ENCODE assay signal across 1 cellular context in the genomic region with DNA sequence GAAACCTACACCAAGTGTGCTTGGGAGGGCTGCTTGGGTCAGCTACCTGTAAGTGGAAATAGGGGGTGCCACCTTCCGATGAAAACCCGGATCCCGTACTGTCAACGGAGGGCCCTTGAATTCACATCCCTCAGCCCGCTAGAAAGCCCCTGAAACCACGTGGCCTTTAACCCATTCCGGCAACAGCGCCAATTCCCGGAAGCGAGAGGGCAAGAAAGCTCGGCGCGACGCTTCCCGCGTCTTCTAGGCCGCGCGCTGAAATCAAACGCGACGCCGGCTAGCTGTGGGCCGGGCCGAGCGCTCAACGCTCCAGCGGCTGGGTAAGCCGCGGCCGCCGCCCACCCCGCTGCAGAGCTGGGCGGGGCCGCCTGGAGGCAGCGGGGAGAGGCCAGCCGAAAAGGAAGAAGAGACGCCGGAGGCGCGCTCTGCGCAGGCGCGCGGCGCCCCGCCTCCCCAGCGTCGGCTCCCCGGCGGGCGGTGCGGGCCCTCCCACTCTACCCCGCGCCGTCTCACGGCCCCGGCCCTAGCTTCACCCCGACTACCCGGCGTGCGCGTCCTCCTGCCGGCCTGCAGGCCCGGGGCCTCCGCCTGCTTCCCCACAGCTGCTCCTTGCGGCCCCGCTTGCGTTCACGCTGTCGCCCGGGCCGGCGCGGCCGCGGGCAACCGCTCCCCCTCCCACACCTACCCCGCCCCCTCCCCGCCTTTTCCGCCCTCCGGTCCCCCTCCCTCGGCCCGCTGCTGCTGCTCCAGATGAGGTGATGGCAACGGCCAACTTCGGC.
TF ChIP-seq lines count a peak whose summit lies in the region.

A gene (plus strand): TSS at position 492 of the 779 bp plus-strand sequence. CDS start 267 bp downstream, at position 759.

TF ChIP-seq in K562, 482 proteins besides CTCF, POLR2A, EP300 and RAD21 (continued from another document and continues in another):
- TF ChIP-seq POU5F1 (IDR thresholded peaks at IDR 0.05; ENCODE audit: borderline replicate concordance, low read depth, low read length, partially characterized antibody) (peak; percentile 11), NFXL1 (CRISPR knock-in tag; IDR thresholded peaks at IDR 0.05) (0 out of 2 replicates have a peak, but pooled peaks have one; percentile 53), MTA1 (IDR thresholded peaks at IDR 0.05; ENCODE audit: borderline replicate concordance) (peak; percentile 95), ZNF695 (CRISPR knock-in tag; IDR thresholded peaks at IDR 0.05) (peak; percentile 71; the same call in 1 of the 2 replicates), CBFA2T3 (IDR thresholded peaks at IDR 0.05) (no peak), ZFPM2 (CRISPR knock-in tag; IDR thresholded peaks at IDR 0.05) (no peak), KLF16 (IDR thresholded peaks at IDR 0.05) (no peak), SIRT6 (IDR thresholded peaks at IDR 0.05; ENCODE audit: low read depth, low read length) (no peak), ZNF561 (CRISPR knock-in tag; conservative IDR thresholded peaks at IDR 0.05) (no peak), ZNF282 (CRISPR knock-in tag; IDR thresholded peaks at IDR 0.05) (peak; percentile 95; the same call in 1 of the 2 replicates), TEAD4 (IDR thresholded peaks at IDR 0.05; ENCODE audit: low read length) (peak; percentile 52), TEAD4 (CRISPR knock-in tag; IDR thresholded peaks at IDR 0.05; ENCODE audit: borderline replicate concordance) (no peak), NR1H2 (CRISPR knock-in tag; IDR thresholded peaks at IDR 0.05) (no peak), PCBP1 (IDR thresholded peaks at IDR 0.05; ENCODE audit: low read depth, low read length, poor library complexity, severe bottlenecking) (peak; percentile 80), CBX1 (IDR thresholded peaks at IDR 0.05; ENCODE audit: low read depth) (peak; percentile 89), RAD51 (IDR thresholded peaks at IDR 0.05; ENCODE audit: borderline replicate concordance, low read depth) (peak; percentile 82; the same call in 1 of the 2 replicates), NRF1 (conservative IDR thresholded peaks at IDR 0.05 in 1 of 2, IDR thresholded peaks at IDR 0.05 in 1 of 2) (peak; percentile 98), ZBTB17 (CRISPR knock-in tag; IDR thresholded peaks at IDR 0.05) (peak; percentile 80; the same call in 1 of the 2 replicates), TCF7L2 (IDR thresholded peaks at IDR 0.05; ENCODE audit: low read depth, low read length) (no peak), STAG1 (CRISPR knock-in tag; IDR thresholded peaks at IDR 0.05; ENCODE audit: borderline replicate concordance) (no peak), HNRNPL (IDR thresholded peaks at IDR 0.05; ENCODE audit: low read depth, low read length) (0 out of 2 replicates have a peak, but pooled peaks have one; percentile 33), ZNF311 (CRISPR knock-in tag; IDR thresholded peaks at IDR 0.05) (peak; percentile 70; the same call in 1 of the 2 replicates), POLR2H (tag; IDR thresholded peaks at IDR 0.05; ENCODE audit: low read depth) (peak; percentile 87), MAFF (IDR thresholded peaks at IDR 0.05; ENCODE audit: low read length) (no peak), ETS2 (tag; IDR thresholded peaks at IDR 0.05; ENCODE audit: borderline replicate concordance, poor library complexity, severe bottlenecking) (no peak), CHCHD3 (CRISPR knock-in tag; IDR thresholded peaks at IDR 0.05) (no peak), TAF9B (IDR thresholded peaks at IDR 0.05; ENCODE audit: partially characterized antibody) (peak; percentile 6), NBN (IDR thresholded peaks at IDR 0.05; ENCODE audit: low read depth) (peak; percentile 91; the same call in 1 of the 2 replicates), TBP (optimal IDR thresholded peaks at IDR 0.05; ENCODE audit: low read depth, low read length) (peak; percentile 70), TCF3 (CRISPR knock-in tag; IDR thresholded peaks at IDR 0.05) (no peak; the same call in 1 of the 2 replicates), SAFB2 (IDR thresholded peaks at IDR 0.05; ENCODE audit: borderline replicate concordance, low read depth, low read length, severe bottlenecking) (no peak), PRPF4 (IDR thresholded peaks at IDR 0.05; ENCODE audit: insufficient read depth, low read depth, low read length, poor library complexity, severe bottlenecking) (no peak), ZNF75A (CRISPR knock-in tag; IDR thresholded peaks at IDR 0.05) (no peak)
- TF ChIP-seq, protein P1, sequence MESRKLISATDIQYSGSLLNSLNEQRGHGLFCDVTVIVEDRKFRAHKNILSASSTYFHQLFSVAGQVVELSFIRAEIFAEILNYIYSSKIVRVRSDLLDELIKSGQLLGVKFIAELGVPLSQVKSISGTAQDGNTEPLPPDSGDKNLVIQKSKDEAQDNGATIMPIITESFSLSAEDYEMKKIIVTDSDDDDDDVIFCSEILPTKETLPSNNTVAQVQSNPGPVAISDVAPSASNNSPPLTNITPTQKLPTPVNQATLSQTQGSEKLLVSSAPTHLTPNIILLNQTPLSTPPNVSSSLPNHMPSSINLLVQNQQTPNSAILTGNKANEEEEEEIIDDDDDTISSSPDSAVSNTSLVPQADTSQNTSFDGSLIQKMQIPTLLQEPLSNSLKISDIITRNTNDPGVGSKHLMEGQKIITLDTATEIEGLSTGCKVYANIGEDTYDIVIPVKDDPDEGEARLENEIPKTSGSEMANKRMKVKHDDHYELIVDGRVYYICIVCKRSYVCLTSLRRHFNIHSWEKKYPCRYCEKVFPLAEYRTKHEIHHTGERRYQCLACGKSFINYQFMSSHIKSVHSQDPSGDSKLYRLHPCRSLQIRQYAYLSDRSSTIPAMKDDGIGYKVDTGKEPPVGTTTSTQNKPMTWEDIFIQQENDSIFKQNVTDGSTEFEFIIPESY (CRISPR knock-in tag; IDR thresholded peaks at IDR 0.05) = peak; percentile 69
- TF ChIP-seq, protein P2, sequence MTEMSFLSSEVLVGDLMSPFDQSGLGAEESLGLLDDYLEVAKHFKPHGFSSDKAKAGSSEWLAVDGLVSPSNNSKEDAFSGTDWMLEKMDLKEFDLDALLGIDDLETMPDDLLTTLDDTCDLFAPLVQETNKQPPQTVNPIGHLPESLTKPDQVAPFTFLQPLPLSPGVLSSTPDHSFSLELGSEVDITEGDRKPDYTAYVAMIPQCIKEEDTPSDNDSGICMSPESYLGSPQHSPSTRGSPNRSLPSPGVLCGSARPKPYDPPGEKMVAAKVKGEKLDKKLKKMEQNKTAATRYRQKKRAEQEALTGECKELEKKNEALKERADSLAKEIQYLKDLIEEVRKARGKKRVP (CRISPR knock-in tag; IDR thresholded peaks at IDR 0.05) = peak; percentile 23; the same call in 1 of the 2 replicates
- TF ChIP-seq, protein P3, sequence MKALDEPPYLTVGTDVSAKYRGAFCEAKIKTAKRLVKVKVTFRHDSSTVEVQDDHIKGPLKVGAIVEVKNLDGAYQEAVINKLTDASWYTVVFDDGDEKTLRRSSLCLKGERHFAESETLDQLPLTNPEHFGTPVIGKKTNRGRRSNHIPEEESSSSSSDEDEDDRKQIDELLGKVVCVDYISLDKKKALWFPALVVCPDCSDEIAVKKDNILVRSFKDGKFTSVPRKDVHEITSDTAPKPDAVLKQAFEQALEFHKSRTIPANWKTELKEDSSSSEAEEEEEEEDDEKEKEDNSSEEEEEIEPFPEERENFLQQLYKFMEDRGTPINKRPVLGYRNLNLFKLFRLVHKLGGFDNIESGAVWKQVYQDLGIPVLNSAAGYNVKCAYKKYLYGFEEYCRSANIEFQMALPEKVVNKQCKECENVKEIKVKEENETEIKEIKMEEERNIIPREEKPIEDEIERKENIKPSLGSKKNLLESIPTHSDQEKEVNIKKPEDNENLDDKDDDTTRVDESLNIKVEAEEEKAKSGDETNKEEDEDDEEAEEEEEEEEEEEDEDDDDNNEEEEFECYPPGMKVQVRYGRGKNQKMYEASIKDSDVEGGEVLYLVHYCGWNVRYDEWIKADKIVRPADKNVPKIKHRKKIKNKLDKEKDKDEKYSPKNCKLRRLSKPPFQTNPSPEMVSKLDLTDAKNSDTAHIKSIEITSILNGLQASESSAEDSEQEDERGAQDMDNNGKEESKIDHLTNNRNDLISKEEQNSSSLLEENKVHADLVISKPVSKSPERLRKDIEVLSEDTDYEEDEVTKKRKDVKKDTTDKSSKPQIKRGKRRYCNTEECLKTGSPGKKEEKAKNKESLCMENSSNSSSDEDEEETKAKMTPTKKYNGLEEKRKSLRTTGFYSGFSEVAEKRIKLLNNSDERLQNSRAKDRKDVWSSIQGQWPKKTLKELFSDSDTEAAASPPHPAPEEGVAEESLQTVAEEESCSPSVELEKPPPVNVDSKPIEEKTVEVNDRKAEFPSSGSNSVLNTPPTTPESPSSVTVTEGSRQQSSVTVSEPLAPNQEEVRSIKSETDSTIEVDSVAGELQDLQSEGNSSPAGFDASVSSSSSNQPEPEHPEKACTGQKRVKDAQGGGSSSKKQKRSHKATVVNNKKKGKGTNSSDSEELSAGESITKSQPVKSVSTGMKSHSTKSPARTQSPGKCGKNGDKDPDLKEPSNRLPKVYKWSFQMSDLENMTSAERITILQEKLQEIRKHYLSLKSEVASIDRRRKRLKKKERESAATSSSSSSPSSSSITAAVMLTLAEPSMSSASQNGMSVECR (CRISPR knock-in tag; IDR thresholded peaks at IDR 0.05) = peak; percentile 65
- TF ChIP-seq, protein P4, sequence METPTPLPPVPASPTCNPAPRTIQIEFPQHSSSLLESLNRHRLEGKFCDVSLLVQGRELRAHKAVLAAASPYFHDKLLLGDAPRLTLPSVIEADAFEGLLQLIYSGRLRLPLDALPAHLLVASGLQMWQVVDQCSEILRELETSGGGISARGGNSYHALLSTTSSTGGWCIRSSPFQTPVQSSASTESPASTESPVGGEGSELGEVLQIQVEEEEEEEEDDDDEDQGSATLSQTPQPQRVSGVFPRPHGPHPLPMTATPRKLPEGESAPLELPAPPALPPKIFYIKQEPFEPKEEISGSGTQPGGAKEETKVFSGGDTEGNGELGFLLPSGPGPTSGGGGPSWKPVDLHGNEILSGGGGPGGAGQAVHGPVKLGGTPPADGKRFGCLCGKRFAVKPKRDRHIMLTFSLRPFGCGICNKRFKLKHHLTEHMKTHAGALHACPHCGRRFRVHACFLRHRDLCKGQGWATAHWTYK (CRISPR knock-in tag; IDR thresholded peaks at IDR 0.05) = peak; percentile 68; the same call in 1 of the 2 replicates
- TF ChIP-seq, protein P5, sequence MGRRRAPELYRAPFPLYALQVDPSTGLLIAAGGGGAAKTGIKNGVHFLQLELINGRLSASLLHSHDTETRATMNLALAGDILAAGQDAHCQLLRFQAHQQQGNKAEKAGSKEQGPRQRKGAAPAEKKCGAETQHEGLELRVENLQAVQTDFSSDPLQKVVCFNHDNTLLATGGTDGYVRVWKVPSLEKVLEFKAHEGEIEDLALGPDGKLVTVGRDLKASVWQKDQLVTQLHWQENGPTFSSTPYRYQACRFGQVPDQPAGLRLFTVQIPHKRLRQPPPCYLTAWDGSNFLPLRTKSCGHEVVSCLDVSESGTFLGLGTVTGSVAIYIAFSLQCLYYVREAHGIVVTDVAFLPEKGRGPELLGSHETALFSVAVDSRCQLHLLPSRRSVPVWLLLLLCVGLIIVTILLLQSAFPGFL (CRISPR knock-in tag; IDR thresholded peaks at IDR 0.05) = peak; percentile 67; the same call in 1 of the 2 replicates
- TF ChIP-seq, protein P6, sequence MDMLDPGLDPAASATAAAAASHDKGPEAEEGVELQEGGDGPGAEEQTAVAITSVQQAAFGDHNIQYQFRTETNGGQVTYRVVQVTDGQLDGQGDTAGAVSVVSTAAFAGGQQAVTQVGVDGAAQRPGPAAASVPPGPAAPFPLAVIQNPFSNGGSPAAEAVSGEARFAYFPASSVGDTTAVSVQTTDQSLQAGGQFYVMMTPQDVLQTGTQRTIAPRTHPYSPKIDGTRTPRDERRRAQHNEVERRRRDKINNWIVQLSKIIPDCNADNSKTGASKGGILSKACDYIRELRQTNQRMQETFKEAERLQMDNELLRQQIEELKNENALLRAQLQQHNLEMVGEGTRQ (CRISPR knock-in tag; IDR thresholded peaks at IDR 0.05) = peak; percentile 78
